Comparison of ENCODE assay signal across 11 cellular contexts in the genomic region with DNA sequence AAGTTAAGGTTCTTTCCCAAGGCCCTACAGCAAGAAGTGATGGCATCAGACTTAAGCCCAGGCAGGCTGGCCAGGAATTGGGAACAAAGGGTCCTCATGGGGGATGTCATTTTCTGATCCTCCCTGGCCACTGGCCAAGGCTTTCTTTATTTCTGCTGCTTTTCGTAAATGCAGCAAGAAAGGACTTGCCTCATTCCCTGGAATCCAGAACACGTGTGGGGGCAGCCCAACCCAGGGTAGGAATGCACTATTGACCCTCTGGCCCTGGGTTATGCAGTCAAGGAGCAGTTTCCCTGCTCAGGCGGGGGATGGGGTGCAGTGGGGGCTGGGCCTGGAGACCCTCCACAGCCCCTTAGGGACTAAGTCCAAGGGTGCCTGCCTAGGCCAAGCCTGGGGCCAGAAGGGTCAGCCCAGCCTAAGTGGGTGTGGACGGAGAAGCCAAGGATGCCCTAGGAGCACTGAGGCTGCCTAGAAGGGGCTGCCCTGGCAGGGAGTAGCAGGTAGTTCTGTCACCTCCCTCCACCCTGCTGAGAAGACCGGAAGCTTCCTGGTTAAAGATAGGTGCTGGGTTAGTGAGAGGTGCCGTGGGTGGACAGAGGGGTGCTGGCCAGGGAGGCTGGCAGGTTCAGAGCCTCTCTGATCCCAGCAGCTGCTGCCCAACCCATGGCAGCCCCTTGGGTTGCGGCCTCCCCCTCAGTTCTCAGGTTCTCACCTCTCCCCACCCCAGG.
DNase-seq lines count a peak whose midpoint lies in the region; TF ChIP-seq lines count a peak whose summit lies in the region.
"Had no signal": no experiment of that assay in that cellular context is flagged by ENCODE, and none has a peak within 500 bp of the region (broad histone marks: within the 10 kb centered on the region; RNA-seq: fewer than 3 reads in every experiment).

No MANE protein-coding gene starts in this region.

- intact Hi-C loops in tibial artery (cut with DNase I; ENCODE audit: low total_unique reads), result no loop called here

- H2BK5ac ChIP-seq in mesendoderm (ENCODE audit: low read length), result no peak overlapping the region

- H3K79me1 ChIP-seq in mesendoderm (ENCODE audit: low read length), result no peaks in the 10 kb centered on the region

- peak overlapping the region; percentile 59 for H3K4me3 ChIP-seq in choroid plexus epithelial cell (ENCODE audit: low read depth, low read length)
- no peak overlapping the region for H3K4me3 ChIP-seq in mesendoderm (ENCODE audit: low read length)
- no peak overlapping the region for H3K4me3 ChIP-seq in tibial artery

- no peak overlapping the region for H3K23ac ChIP-seq in mesendoderm (ENCODE audit: low read length)

- no peak overlapping the region for H4K5ac ChIP-seq in mesendoderm (ENCODE audit: low read length)

- no peak overlapping the region for H3K4ac ChIP-seq in mesendoderm (ENCODE audit: low read depth, low read length)

- no peaks in the 10 kb centered on the region for H3K79me2 ChIP-seq in mesendoderm (ENCODE audit: control insufficient read depth, insufficient read depth, low read length)

- no peak overlapping the region for H3K56ac ChIP-seq in mesendoderm (ENCODE audit: low read length)

- no CpG with 5 or more reads among the region's 7 CpGs for WGBS in mesendoderm (ENCODE audit: extremely low coverage, insufficient coverage, low lambda C conversion rate)

- H3K4me1 ChIP-seq in mesendoderm (ENCODE audit: control insufficient read depth, low read depth, low read length) (no peaks in the 10 kb centered on the region), tibial artery (peaks cover 0 to 19% (median 7%) of the 10 kb centered on the region in 4 donors)

- H3K4me2 ChIP-seq in mesendoderm (ENCODE audit: low read length), result no peak overlapping the region

- H3K9ac ChIP-seq in mesendoderm (ENCODE audit: low read length), result no peak overlapping the region

- DNase-seq in HPDE6-E6E7 (ENCODE audit: extremely low spot score), result peak; percentile 53
- DNase-seq in choroid plexus epithelial cell (ENCODE audit: low read depth), result peak; percentile 54
- DNase-seq in mesendoderm, result peak; percentile 85
- peak; percentile 84 for DNase-seq in tibial artery
- no peak for DNase-seq in activated CD4-positive, CD25-positive, alpha-beta regulatory T cell treated with anti-CD3 and anti-CD28 coated beads, Interleukin-2, amount 50 U/mL, for 72 hours
- DNase-seq in SIG-M5 (lab: John Stamatoyannopoulos, UW), result no peak
- no peak for DNase-seq in NK-92 treated with Interleukin-12 subunit alpha and Interleukin-12 subunit beta, amount 100 ng/mL, for 24 hours (lab: John Stamatoyannopoulos, UW)
- no peak for DNase-seq in NCI-H1694 (lab: John Stamatoyannopoulos, UW)
- DNase-seq: activated CD4-positive, alpha-beta T cell treated with anti-CD3 and anti-CD28 coated beads for 1 hour; central memory CD4-positive, alpha-beta T cell; NCI-H446 had no signal

- H3K27ac ChIP-seq in mesendoderm (ENCODE audit: low read depth, low read length), result no peak overlapping the region
- H3K27ac ChIP-seq in tibial artery, result peak overlapping the region; percentile 39 to 46

- H3K18ac ChIP-seq in mesendoderm (ENCODE audit: low read length), result peak overlapping the region; percentile 5

- no peak overlapping the region for H2BK15ac ChIP-seq in mesendoderm (replicated peaks; ENCODE audit: low read depth)

- no peak overlapping the region for H2AK5ac ChIP-seq in mesendoderm (ENCODE audit: low read length)

- H3K36me3 ChIP-seq in mesendoderm (ENCODE audit: control insufficient read depth, insufficient read depth, low read length) (no peaks in the 10 kb centered on the region), tibial artery (no peaks in the 10 kb centered on the region)

- H3K27me3 ChIP-seq in mesendoderm (ENCODE audit: insufficient read depth, low read length, poor library complexity) (no peaks in the 10 kb centered on the region), tibial artery (no peaks in the 10 kb centered on the region)

- H4K8ac ChIP-seq in mesendoderm (ENCODE audit: low read depth, low read length), result no peak overlapping the region

- TF ChIP-seq CTCF in choroid plexus epithelial cell (conservative IDR thresholded peaks at IDR 0.05; ENCODE audit: low read depth, low read length) (no peak), tibial artery (IDR thresholded peaks at IDR 0.05) (no peak)

- H3K9me3 ChIP-seq in tibial artery, result no peaks in the 10 kb centered on the region

- H2BK120ac ChIP-seq in mesendoderm (ENCODE audit: low read depth, low read length), result no peak overlapping the region

Comparison
In these comparisons a context has a peak if more than half of its experiments do, and no peak if none do; other contexts are left out.
1. DNase-seq: peak in HPDE6-E6E7 (single experiment), choroid plexus epithelial cell (single experiment), mesendoderm (single experiment) and tibial artery (2 of 2); none in activated CD4-positive, CD25-positive, alpha-beta regulatory T cell treated with anti-CD3 and anti-CD28 coated beads, Interleukin-2, amount 50 U/mL, for 72 hours (single experiment), SIG-M5 (single experiment), NK-92 treated with Interleukin-12 subunit alpha and Interleukin-12 subunit beta, amount 100 ng/mL, for 24 hours (single experiment) and NCI-H1694 (single experiment).